ENCODE assay signal across 12 cellular contexts in the genomic region with DNA sequence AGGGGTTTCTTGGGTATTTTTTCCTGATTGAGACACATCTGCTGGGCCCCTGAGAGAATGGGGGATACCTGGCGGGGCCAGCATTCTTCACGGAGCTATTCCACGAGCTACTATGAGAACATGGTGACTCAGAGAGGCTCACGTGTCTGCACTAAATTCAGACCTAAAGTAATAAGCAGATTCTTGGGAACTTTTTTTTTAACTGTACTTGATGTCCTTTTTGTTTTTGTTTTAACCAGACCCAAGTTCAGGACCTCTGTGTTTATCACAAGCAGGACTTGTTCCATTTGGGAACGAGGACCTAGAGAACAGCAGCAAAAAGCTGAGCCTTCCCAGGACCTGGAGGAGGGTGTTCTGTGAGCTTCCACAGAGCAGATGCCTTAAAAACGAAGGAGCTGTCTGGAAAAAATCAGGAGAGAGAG. TPM values are rescaled to one million over a fixed set of nuclear protein-coding genes. Genes with fewer than 3 reads are reported as not detected.
DNase-seq lines count a peak whose midpoint lies in the region; ATAC-seq, FAIRE-seq and TF ChIP-seq lines count a peak whose summit lies in the region.
"Had no signal": no experiment of that assay in that cellular context is flagged by ENCODE, and none has a peak within 500 bp of the region (broad histone marks: within the 10 kb centered on the region; RNA-seq: fewer than 3 reads in every experiment).

No MANE protein-coding gene starts in this region.

- POLR2A ChIA-PET in A549 (lab: Yijun Ruan, JAX) = no interaction called here

- no peak for DNase-seq in A549 (ENCODE audit: low read depth in 1 of 2, low spot score in 1 of 2)
- DNase-seq in fibroblast of gingiva (ENCODE audit: low read depth) = peak; percentile 31
- DNase-seq in omental fat pad (ENCODE audit: low spot score) = peak; percentile 51
- DNase-seq in activated CD4-positive, alpha-beta T cell treated with anti-CD3 and anti-CD28 coated beads for 1 hour = no peak
- DNase-seq in DMS 273 (lab: John Stamatoyannopoulos, UW; ENCODE audit: unreplicated experiment) = no peak
- DNase-seq in natural killer cell treated with Interleukin-12 subunit alpha and Interleukin-12 subunit beta and Interleukin-15 and Interleukin-18, amount 100 ng/mL, for 72 hours (ENCODE audit: low spot score) = no peak
- DNase-seq: ACHN, NCI-H187 had no signal

- TF ChIP-seq CTCF in A549 (IDR thresholded peaks at IDR 0.05) (no peak), omental fat pad (IDR thresholded peaks at IDR 0.05) (no peak)

- no peaks in the 10 kb centered on the region for H3K27me3 Mint-ChIP-seq in natural killer cell treated with Interleukin-12 subunit alpha and Interleukin-12 subunit beta and Interleukin-15 and Interleukin-18, amount 100 ng/mL, for 72 hours

- TF ChIP-seq POLR2A in A549 (IDR thresholded peaks at IDR 0.05; ENCODE audit: low read length) = no peak

- peaks cover 73% of the 10 kb centered on the region for H3K4me1 ChIP-seq in A549

- TF ChIP-seq RAD21 in A549 (conservative IDR thresholded peaks at IDR 0.05 in 1 of 2, IDR thresholded peaks at IDR 0.05 in 1 of 2) = no peak

- H3K9me3 Mint-ChIP-seq in natural killer cell treated with Interleukin-12 subunit alpha and Interleukin-12 subunit beta and Interleukin-15 and Interleukin-18, amount 100 ng/mL, for 72 hours = no peaks in the 10 kb centered on the region

- no peaks in the 10 kb centered on the region for H3K9me3 ChIP-seq in A549
- H3K9me3 ChIP-seq: mucosa of descending colon had no signal

- WGBS in A549 (ENCODE audit: missing lambda C conversion rate) = 30% methylated on average over 6 of the region's 6 CpGs

- H3K4me3 ChIP-seq in A549 = no peak overlapping the region
- H3K4me3 ChIP-seq: mucosa of descending colon had no signal

- no peaks in the 10 kb centered on the region for H3K36me3 Mint-ChIP-seq in natural killer cell treated with Interleukin-12 subunit alpha and Interleukin-12 subunit beta and Interleukin-15 and Interleukin-18, amount 100 ng/mL, for 72 hours

- peaks cover 0 to 6% of the 10 kb centered on the region in 2 donors for H3K4me1 Mint-ChIP-seq in natural killer cell treated with Interleukin-12 subunit alpha and Interleukin-12 subunit beta and Interleukin-15 and Interleukin-18, amount 100 ng/mL, for 72 hours (ENCODE audit: low read depth in 2 of 2)

- no peak overlapping the region for H3K4me3 Mint-ChIP-seq in natural killer cell treated with Interleukin-12 subunit alpha and Interleukin-12 subunit beta and Interleukin-15 and Interleukin-18, amount 100 ng/mL, for 72 hours

- H3K4me2 ChIP-seq in A549 = peak overlapping the region; percentile 69

- peak; percentile 35 to 51; a peak in 4 of 6 replicates for ATAC-seq in A549
- peak; percentile 83 for ATAC-seq in SK-N-SH treated with all-trans-retinoic acid at 6 μM for 48 hours
- ATAC-seq in omental fat pad (ENCODE audit: low FRiP score) = peak; percentile 62
- ATAC-seq in HG02970 (IDR thresholded peaks at IDR 0.05; ENCODE audit: low FRiP score, unreplicated experiment) = no peak
- no peak for ATAC-seq in natural killer cell treated with Interleukin-12 subunit alpha and Interleukin-12 subunit beta and Interleukin-15 and Interleukin-18, amount 100 ng/mL, for 72 hours

- no peak overlapping the region for H3K27ac Mint-ChIP-seq in natural killer cell treated with Interleukin-12 subunit alpha and Interleukin-12 subunit beta and Interleukin-15 and Interleukin-18, amount 100 ng/mL, for 72 hours

- no peak for FAIRE-seq in A549 (lab: Jason Lieb, UNC)
- FAIRE-seq: HTR-8/SVneo had no signal

- CTCF ChIA-PET in A549 (lab: Yijun Ruan, JAX) = interaction anchor here (1.0 to 2.6 kb wide), 7 partner anchors 9 to 145 kb away, joined by 3 to 8 read pairs (median 5); no protein-coding TSS in a partner anchor

- H3K27ac ChIP-seq in A549 = peak overlapping the region; percentile 97 to 99

- no peak for TF ChIP-seq EP300 in A549 (IDR thresholded peaks at IDR 0.05)

TF ChIP-seq in A549, 52 proteins besides CTCF, POLR2A, EP300 and RAD21:
- TF ChIP-seq, protein P1, sequence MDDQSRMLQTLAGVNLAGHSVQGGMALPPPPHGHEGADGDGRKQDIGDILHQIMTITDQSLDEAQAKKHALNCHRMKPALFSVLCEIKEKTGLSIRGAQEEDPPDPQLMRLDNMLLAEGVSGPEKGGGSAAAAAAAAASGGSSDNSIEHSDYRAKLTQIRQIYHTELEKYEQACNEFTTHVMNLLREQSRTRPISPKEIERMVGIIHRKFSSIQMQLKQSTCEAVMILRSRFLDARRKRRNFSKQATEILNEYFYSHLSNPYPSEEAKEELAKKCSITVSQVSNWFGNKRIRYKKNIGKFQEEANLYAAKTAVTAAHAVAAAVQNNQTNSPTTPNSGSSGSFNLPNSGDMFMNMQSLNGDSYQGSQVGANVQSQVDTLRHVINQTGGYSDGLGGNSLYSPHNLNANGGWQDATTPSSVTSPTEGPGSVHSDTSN (IDR thresholded peaks at IDR 0.05) = no peak
- no peak for TF ChIP-seq FOSL2 (IDR thresholded peaks at IDR 0.05)
- peak; percentile 4; the same call in 1 of the 2 replicates for TF ChIP-seq FOSL2 (CRISPR knock-in tag; IDR thresholded peaks at IDR 0.05)

TF ChIP-seq in SK-N-SH treated with all-trans-retinoic acid at 6 μM for 48 hours, 23 proteins besides CTCF, POLR2A, EP300 and RAD21 (continues in another document):
- TF ChIP-seq, protein P2, sequence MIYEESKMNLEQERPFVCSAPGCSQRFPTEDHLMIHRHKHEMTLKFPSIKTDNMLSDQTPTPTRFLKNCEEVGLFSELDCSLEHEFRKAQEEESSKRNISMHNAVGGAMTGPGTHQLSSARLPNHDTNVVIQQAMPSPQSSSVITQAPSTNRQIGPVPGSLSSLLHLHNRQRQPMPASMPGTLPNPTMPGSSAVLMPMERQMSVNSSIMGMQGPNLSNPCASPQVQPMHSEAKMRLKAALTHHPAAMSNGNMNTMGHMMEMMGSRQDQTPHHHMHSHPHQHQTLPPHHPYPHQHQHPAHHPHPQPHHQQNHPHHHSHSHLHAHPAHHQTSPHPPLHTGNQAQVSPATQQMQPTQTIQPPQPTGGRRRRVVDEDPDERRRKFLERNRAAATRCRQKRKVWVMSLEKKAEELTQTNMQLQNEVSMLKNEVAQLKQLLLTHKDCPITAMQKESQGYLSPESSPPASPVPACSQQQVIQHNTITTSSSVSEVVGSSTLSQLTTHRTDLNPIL (CRISPR knock-in tag; IDR thresholded peaks at IDR 0.05; ENCODE audit: low read depth) = no peak
- TF ChIP-seq GLIS3 (CRISPR knock-in tag; IDR thresholded peaks at IDR 0.05) = no peak
- TF ChIP-seq RARB (CRISPR knock-in tag; IDR thresholded peaks at IDR 0.05) = no peak
- no peak for TF ChIP-seq CSDC2 (CRISPR knock-in tag; IDR thresholded peaks at IDR 0.05)
- TF ChIP-seq SNAI2 (CRISPR knock-in tag; IDR thresholded peaks at IDR 0.05) = no peak
- no peak for TF ChIP-seq PPARA (CRISPR knock-in tag; IDR thresholded peaks at IDR 0.05; ENCODE audit: borderline replicate concordance)
- TF ChIP-seq ZNF565 (CRISPR knock-in tag; conservative IDR thresholded peaks at IDR 0.05; ENCODE audit: low read depth) = no peak
- TF ChIP-seq, protein P3, sequence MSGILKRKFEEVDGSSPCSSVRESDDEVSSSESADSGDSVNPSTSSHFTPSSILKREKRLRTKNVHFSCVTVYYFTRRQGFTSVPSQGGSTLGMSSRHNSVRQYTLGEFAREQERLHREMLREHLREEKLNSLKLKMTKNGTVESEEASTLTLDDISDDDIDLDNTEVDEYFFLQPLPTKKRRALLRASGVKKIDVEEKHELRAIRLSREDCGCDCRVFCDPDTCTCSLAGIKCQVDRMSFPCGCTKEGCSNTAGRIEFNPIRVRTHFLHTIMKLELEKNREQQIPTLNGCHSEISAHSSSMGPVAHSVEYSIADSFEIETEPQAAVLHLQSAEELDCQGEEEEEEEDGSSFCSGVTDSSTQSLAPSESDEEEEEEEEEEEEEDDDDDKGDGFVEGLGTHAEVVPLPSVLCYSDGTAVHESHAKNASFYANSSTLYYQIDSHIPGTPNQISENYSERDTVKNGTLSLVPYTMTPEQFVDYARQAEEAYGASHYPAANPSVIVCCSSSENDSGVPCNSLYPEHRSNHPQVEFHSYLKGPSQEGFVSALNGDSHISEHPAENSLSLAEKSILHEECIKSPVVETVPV (CRISPR knock-in tag; IDR thresholded peaks at IDR 0.05) = no peak
- TF ChIP-seq, protein P4, sequence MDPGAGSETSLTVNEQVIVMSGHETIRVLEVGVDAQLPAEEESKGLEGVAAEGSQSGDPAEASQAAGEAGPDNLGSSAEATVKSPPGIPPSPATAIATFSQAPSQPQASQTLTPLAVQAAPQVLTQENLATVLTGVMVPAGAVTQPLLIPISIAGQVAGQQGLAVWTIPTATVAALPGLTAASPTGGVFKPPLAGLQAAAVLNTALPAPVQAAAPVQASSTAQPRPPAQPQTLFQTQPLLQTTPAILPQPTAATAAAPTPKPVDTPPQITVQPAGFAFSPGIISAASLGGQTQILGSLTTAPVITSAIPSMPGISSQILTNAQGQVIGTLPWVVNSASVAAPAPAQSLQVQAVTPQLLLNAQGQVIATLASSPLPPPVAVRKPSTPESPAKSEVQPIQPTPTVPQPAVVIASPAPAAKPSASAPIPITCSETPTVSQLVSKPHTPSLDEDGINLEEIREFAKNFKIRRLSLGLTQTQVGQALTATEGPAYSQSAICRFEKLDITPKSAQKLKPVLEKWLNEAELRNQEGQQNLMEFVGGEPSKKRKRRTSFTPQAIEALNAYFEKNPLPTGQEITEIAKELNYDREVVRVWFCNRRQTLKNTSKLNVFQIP (CRISPR knock-in tag; IDR thresholded peaks at IDR 0.05; ENCODE audit: borderline replicate concordance, low read depth) = no peak
- TF ChIP-seq TOX (CRISPR knock-in tag; IDR thresholded peaks at IDR 0.05; ENCODE audit: borderline replicate concordance) = no peak

RNA-seq across cellular contexts. Expression of a gene that starts 44.0 kb away (rescaled TPM):
- polyA plus RNA-seq in A549 (2011; rRNA removed) (41.1 and 45.5 TPM in 2 replicates), A549 (2017; fragmentation: RNase III; extraction: RNeasy Plus Mini Kit Qiagen cat#74134 plus additional on column Dnase treatment) (42.3 to 50.4 TPM (median 48.0 TPM) in 3 replicates)
- polyA plus RNA-seq in A549 (2012; cell fraction: cytosol; rRNA removed) = 14.5 and 15.7 TPM in 2 replicates
- 13.0 and 15.6 TPM in 2 replicates for polyA plus RNA-seq in A549 (2012; cell fraction: nucleus; rRNA removed)
- 22.8 and 29.4 TPM in 2 replicates for polyA minus RNA-seq in A549 (2011; rRNA and poly(A)+ RNA removed)
- 100 to 1,000 TPM in 1 of 4 donors, 10 to 100 TPM in 3; 41.1 to 108 (median 75.9) TPM for total RNA-seq in omental fat pad
- total RNA-seq in natural killer cell treated with Interleukin-12 subunit alpha and Interleukin-12 subunit beta and Interleukin-15 and Interleukin-18, amount 100 ng/mL, for 72 hours = 1 to 10 TPM; 1.2 to 4.7 TPM

Comparison
In these comparisons a context has a peak if more than half of its experiments do, and no peak if none do; other contexts are left out.
1. ATAC-seq: peak in A549 (2 of 2), SK-N-SH treated with all-trans-retinoic acid at 6 μM for 48 hours (single experiment) and omental fat pad (single experiment); none in HG02970 (single experiment) and natural killer cell treated with Interleukin-12 subunit alpha and Interleukin-12 subunit beta and Interleukin-15 and Interleukin-18, amount 100 ng/mL, for 72 hours (0 of 2).
2. DNase-seq: peak in fibroblast of gingiva (single experiment) and omental fat pad (single experiment); none in A549 (0 of 2), activated CD4-positive, alpha-beta T cell treated with anti-CD3 and anti-CD28 coated beads for 1 hour (single experiment), DMS 273 (single experiment) and natural killer cell treated with Interleukin-12 subunit alpha and Interleukin-12 subunit beta and Interleukin-15 and Interleukin-18, amount 100 ng/mL, for 72 hours (single experiment).
3. RNA of a gene that starts 44.0 kb away (total RNA-seq): 41.1 to 108 TPM in omental fat pad; 1.2 to 4.7 TPM in natural killer cell treated with Interleukin-12 subunit alpha and Interleukin-12 subunit beta and Interleukin-15 and Interleukin-18, amount 100 ng/mL, for 72 hours; every median in the first group is over 4 times any median in the second.